ENCODE assay signal across 8 cellular contexts in genomic region chr12:28872654-28873268, GRCh38.
A peak's percentile ranks its signal among the peaks of the same experiment; 100 is the strongest.
DNase-seq lines count a peak whose midpoint lies in the region; ATAC-seq and TF ChIP-seq lines count a peak whose summit lies in the region.

No MANE protein-coding gene starts in this region.

- peak; percentile 42 for TF ChIP-seq CTCF in GM20000 (IDR thresholded peaks at IDR 0.05; ENCODE audit: extremely low read depth, missing control alignments)

- ATAC-seq in HG02884 (IDR thresholded peaks at IDR 0.05; ENCODE audit: unreplicated experiment) (no peak), GM21717 (IDR thresholded peaks at IDR 0.05; ENCODE audit: unreplicated experiment) (no peak)

- H3K27me3 ChIP-seq in MG63 (0 out of 2 replicates have a peak, but pooled peaks cover 2% of the 10 kb centered on the region), SJSA1 (replicated peaks) (no peaks in the 10 kb centered on the region)

- DNase-seq in DMS 273 treated with DMSO at 0.1 percent for 48 hours (lab: John Stamatoyannopoulos, UW) (peak; percentile 22), GM20000 (ENCODE audit: low spot score) (peak; percentile 30), MG63 (peak; percentile 40), SJSA1 (ENCODE audit: low read depth in 1 of 2, low spot score in 2 of 2) (peak; percentile 13 to 43), fibroblast of peridontal ligament (ENCODE audit: extremely low read depth) (peak; percentile 76), nucleus accumbens (lab: John Stamatoyannopoulos, UW) (peak in 40 of 56 donors; percentile 1 to 54 (median 18))

- no peak overlapping the region for H3K27ac ChIP-seq in SJSA1

- no peaks in the 10 kb centered on the region for H3K36me3 ChIP-seq in MG63
- no peaks in the 10 kb centered on the region for H3K36me3 ChIP-seq in SJSA1

- H3K9me3 ChIP-seq in MG63 = no peaks in the 10 kb centered on the region
- no peaks in the 10 kb centered on the region for H3K9me3 ChIP-seq in SJSA1 (replicated peaks)

- H3K4me1 ChIP-seq in SJSA1 (replicated peaks) = peaks cover 11% of the 10 kb centered on the region

- H3K4me3 ChIP-seq in MG63 (no peak overlapping the region), SJSA1 (no peak overlapping the region)

Comparison
In these comparisons a context has a peak if more than half of its experiments do, and no peak if none do; other contexts are left out.
1. DNase-seq: peak in every context shown above with its lines; median percentile 76 in fibroblast of peridontal ligament; 40 in MG63; 30 in GM20000; 28 in SJSA1; 22 in DMS 273 treated with DMSO at 0.1 percent for 48 hours; 18 in nucleus accumbens.